ENCODE assay signal across 10 cellular contexts in the genomic region with DNA sequence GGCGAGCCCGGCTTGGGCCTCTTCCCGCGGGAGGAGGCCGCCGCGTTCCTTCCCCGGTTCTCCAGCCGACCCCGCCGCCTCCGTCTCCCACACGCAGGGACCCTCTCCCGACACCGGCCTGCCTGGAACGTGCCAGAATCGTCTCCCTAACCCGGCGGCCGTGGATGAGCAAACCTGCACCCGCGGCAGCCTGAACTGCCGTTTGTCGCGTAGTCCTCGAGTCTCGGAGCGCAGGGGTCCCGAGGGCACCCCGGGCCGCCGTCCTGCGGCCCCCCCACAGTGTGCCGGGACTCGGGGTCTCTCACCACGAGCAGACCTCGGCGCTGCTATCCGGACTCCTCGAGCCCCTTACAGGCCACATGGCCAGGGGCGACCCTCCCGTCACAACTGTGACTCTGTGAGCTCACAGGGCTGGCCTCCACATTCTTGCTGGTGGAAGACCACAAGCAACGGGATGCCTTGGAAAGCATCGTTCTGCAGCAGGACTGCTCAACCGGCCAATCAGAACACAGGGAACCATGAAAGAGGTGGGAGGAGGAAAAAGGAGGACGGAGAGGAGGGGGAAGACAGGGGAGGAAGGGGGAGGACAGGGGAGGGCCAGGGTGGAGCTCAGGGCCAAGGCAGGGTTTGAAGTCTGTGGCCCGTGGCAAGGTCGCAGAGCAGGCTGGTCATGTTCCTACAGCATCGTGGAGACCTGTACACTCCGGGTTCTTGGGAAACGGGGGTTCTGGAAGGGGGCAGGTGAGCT.
DNase-seq lines count a peak whose midpoint lies in the region; ATAC-seq and TF ChIP-seq lines count a peak whose summit lies in the region.
"Had no signal": no experiment of that assay in that cellular context is flagged by ENCODE, and none has a peak within 500 bp of the region (broad histone marks: within the 10 kb centered on the region; RNA-seq: fewer than 3 reads in every experiment).

No MANE protein-coding gene starts in this region.

- H3K4me3 ChIP-seq in spleen (peak overlapping the region; percentile 34 to 74 (median 46)), body of pancreas (no peak overlapping the region)

- POLR2A ChIA-PET in activated B cell treated with CpG ODN at 0.5 μM for 24 hours (lab: Charles Lee) = interaction anchor here (0.6 kb wide), 1 partner anchor 70 kb away, joined by 6 read pairs; no protein-coding TSS in a partner anchor

- H3K9me3 Mint-ChIP-seq in activated B cell treated with CpG ODN at 0.5 μM for 24 hours = no peaks in the 10 kb centered on the region

- peak; percentile 18 for DNase-seq in ELF-1 (ENCODE audit: low read depth, low spot score)
- DNase-seq in activated B cell treated with CpG ODN at 0.5 μM for 24 hours = no peak
- peak; percentile 14 for DNase-seq in iris pigment epithelial cell (ENCODE audit: low read depth)
- DNase-seq in spleen = peak; percentile 79
- no peak for DNase-seq in stimulated activated CD4-positive, alpha-beta T cell treated with anti-CD3 and anti-CD28 coated beads, Interleukin-4, amount 100 ng/mL, for 24 hours
- no peak for DNase-seq in body of pancreas
- DNase-seq: GDM1, NCI-H2081 had no signal

- H3K4me3 Mint-ChIP-seq in activated B cell treated with CpG ODN at 0.5 μM for 24 hours = peak overlapping the region; percentile 15

- CTCF ChIA-PET in activated B cell treated with CpG ODN at 0.5 μM for 24 hours (lab: Charles Lee) = no interaction called here

- H3K27me3 ChIP-seq in spleen (replicated peaks in 1 of 7) (peaks cover 0 to 18% (median 0%) of the 10 kb centered on the region in 7 donors), body of pancreas (no peaks in the 10 kb centered on the region)

- H3K36me3 Mint-ChIP-seq in activated B cell treated with CpG ODN at 0.5 μM for 24 hours (ENCODE audit: low read depth) = no peaks in the 10 kb centered on the region

- TF ChIP-seq POLR2A in spleen (IDR thresholded peaks at IDR 0.05) = no peak
- no peak for TF ChIP-seq POLR2A in body of pancreas (IDR thresholded peaks at IDR 0.05)

- no peak overlapping the region for H3K27ac Mint-ChIP-seq in activated B cell treated with CpG ODN at 0.5 μM for 24 hours

- peak overlapping the region in 5 of 8 donors; percentile 29 to 61 (median 46) for H3K27ac ChIP-seq in spleen
- H3K27ac ChIP-seq in body of pancreas = no peak overlapping the region

- H3K4me1 ChIP-seq in spleen = peaks cover 0 to 25% (median 11%) of the 10 kb centered on the region in 6 donors
- H3K4me1 ChIP-seq in body of pancreas = no peaks in the 10 kb centered on the region

- H3K9me3 ChIP-seq in spleen (peaks cover 0 to 12% (median 0%) of the 10 kb centered on the region in 8 donors), body of pancreas (no peaks in the 10 kb centered on the region)

- intact Hi-C loops in activated B cell treated with CpG ODN at 0.5 μM for 24 hours (cut with micrococcal nuclease) (loop anchor here (1.0 kb wide), 1 partner anchor 44 kb away; no protein-coding TSS in a partner anchor), spleen (cut with DNase I; ENCODE audit: low total_unique reads) (no loop called here), body of pancreas (cut with DNase I) (no loop called here)

- ATAC-seq in activated B cell treated with CpG ODN at 0.5 μM for 24 hours (ENCODE audit: low read depth) (no peak), GM18873 (IDR thresholded peaks at IDR 0.05; ENCODE audit: low FRiP score, unreplicated experiment) (no peak), esophagus mucosa (no peak), body of pancreas (no peak)

- WGBS in spleen, 5 donors = 36 to 56% (median 43%) methylated on average over 35 to 51 of the region's 51 CpGs
- 75 to 77% methylated on average over 29 to 41 of the region's 51 CpGs for WGBS in body of pancreas, 2 donors

- TF ChIP-seq CTCF in activated B cell treated with CpG ODN at 0.5 μM for 24 hours (IDR thresholded peaks at IDR 0.05) (no peak), spleen (IDR thresholded peaks at IDR 0.05 in 8 of 11, conservative IDR thresholded peaks at IDR 0.05 in 3 of 11) (no peak), body of pancreas (IDR thresholded peaks at IDR 0.05) (no peak)

- peaks cover 5% of the 10 kb centered on the region for H3K4me1 Mint-ChIP-seq in activated B cell treated with CpG ODN at 0.5 μM for 24 hours

- H3K36me3 ChIP-seq in spleen (no peaks in the 10 kb centered on the region), body of pancreas (replicated peaks in 1 of 2; ENCODE audit: insufficient read depth in 1 of 2, low read depth in 2 of 2) (no peaks in the 10 kb centered on the region)

- H3K27me3 Mint-ChIP-seq in activated B cell treated with CpG ODN at 0.5 μM for 24 hours = no peaks in the 10 kb centered on the region

Comparison
In these comparisons a context has a peak if more than half of its experiments do, and no peak if none do; other contexts are left out.
1. DNase-seq: peak in ELF-1 (single experiment), iris pigment epithelial cell (single experiment) and spleen (single experiment); none in activated B cell treated with CpG ODN at 0.5 μM for 24 hours (single experiment), stimulated activated CD4-positive, alpha-beta T cell treated with anti-CD3 and anti-CD28 coated beads, Interleukin-4, amount 100 ng/mL, for 24 hours (single experiment) and body of pancreas (0 of 4).
2. H3K27ac ChIP-seq: peak in spleen (5 of 8); none in body of pancreas (0 of 4).
3. H3K4me3 ChIP-seq: peak in spleen (8 of 8); none in body of pancreas (0 of 2).